ENCODE assay signal across 8 cellular contexts in the genomic region with DNA sequence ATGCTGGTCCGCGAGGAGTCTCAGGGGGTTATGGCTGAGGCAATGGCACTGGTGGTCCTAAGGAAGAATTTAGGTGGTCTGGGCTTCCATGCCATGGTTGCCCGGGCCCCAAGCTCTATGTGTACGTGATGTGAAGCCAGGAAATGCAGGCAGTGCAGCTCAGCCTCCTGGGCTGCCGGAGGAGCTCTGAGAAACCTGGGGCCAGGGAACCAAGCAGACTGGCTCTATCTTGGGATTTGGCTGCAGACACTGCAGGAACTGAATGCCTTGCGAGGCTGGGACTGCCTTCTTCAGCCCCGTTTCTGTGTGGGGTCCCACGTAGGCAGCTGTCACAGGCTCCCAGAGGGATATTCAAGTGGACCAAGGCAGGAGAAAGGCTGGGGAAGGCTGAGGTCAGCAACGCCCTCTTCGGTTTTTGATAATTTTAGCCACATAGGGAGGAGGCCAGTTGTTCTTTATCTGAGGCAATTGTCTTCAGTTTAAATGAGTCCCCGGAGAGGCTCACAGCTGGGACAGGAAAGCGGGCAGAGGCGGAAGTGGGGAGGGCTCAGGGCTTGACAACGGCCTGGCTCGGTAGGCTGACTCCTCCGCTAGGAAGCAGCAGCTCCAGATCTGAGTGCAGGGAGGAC.
A peak's percentile ranks its signal among the peaks of the same experiment; 100 is the strongest.
DNase-seq lines count a peak whose midpoint lies in the region; ATAC-seq and TF ChIP-seq lines count a peak whose summit lies in the region.

No MANE protein-coding gene starts in this region.

- no peaks in the 10 kb centered on the region for H3K4me1 Mint-ChIP-seq in activated CD4-positive, alpha-beta memory T cell treated with anti-CD3 and anti-CD28 coated beads, Interleukin-2, amount 10 ng/mL, durations not matched to agents 7 days and 5 days

- no peak for TF ChIP-seq CTCF in GM13977 (IDR thresholded peaks at IDR 0.05; ENCODE audit: extremely low read depth, insufficient read depth, missing control alignments)
- TF ChIP-seq CTCF in upper lobe of left lung (IDR thresholded peaks at IDR 0.05) = no peak

- TF ChIP-seq POLR2A in upper lobe of left lung (IDR thresholded peaks at IDR 0.05) = no peak

- in situ Hi-C loops in GM13977 (cut with MboI; ENCODE audit: low pct_unique_long_range_greater_than_20kb, low sequenced_read_pairs, unreplicated experiment) = no loop called here

- H3K9me3 ChIP-seq in upper lobe of left lung = no peaks in the 10 kb centered on the region

- WGBS in upper lobe of left lung, 2 donors = 51 to 61% methylated on average over 13 to 16 of the region's 16 CpGs

- peaks cover 5% of the 10 kb centered on the region for H3K27me3 Mint-ChIP-seq in activated CD4-positive, alpha-beta memory T cell treated with anti-CD3 and anti-CD28 coated beads, Interleukin-2, amount 10 ng/mL, durations not matched to agents 7 days and 5 days

- peak in 1 of 4 donors; percentile 5 for TF ChIP-seq EP300 in upper lobe of left lung (IDR thresholded peaks at IDR 0.05)

- CTCF ChIA-PET in activated CD4-positive, alpha-beta memory T cell treated with anti-CD3 and anti-CD28 coated beads, Interleukin-2, amount 10 ng/mL, durations not matched to agents 7 days and 5 days (lab: Charles Lee) = no interaction called here

- H3K27ac ChIP-seq in upper lobe of left lung = peak overlapping the region; percentile 57 to 78 (median 70)

- no peaks in the 10 kb centered on the region for H3K27me3 ChIP-seq in upper lobe of left lung

- ATAC-seq in GM21825 (IDR thresholded peaks at IDR 0.05; ENCODE audit: unreplicated experiment) (peak; percentile 73), upper lobe of left lung (ENCODE audit: low FRiP score in 2 of 2) (peak in 1 of 2 donors; percentile 22)

- no peak overlapping the region for H3K4me3 Mint-ChIP-seq in activated CD4-positive, alpha-beta memory T cell treated with anti-CD3 and anti-CD28 coated beads, Interleukin-2, amount 10 ng/mL, durations not matched to agents 7 days and 5 days

- H3K36me3 Mint-ChIP-seq in activated CD4-positive, alpha-beta memory T cell treated with anti-CD3 and anti-CD28 coated beads, Interleukin-2, amount 10 ng/mL, durations not matched to agents 7 days and 5 days (ENCODE audit: low read depth) = no peaks in the 10 kb centered on the region

- POLR2A ChIA-PET in activated CD4-positive, alpha-beta memory T cell treated with anti-CD3 and anti-CD28 coated beads, Interleukin-2, amount 10 ng/mL, durations not matched to agents 7 days and 5 days (lab: Charles Lee) = interaction anchor here (1.2 kb wide), 1 partner anchor 13 kb away, joined by 3 read pairs; no protein-coding TSS in a partner anchor

- DNase-seq in GM13977 (ENCODE audit: low spot score) (peak; percentile 63), NAMALWA (ENCODE audit: low spot score) (peak; percentile 33), islet precursor cell (peak; percentile 52), upper lobe of left lung (peak in 1 of 2 donors; percentile 37), H4 (ENCODE audit: low spot score) (no peak), DMS 273 (lab: John Stamatoyannopoulos, UW; ENCODE audit: unreplicated experiment) (no peak)
- no peak for DNase-seq in activated CD4-positive, alpha-beta memory T cell treated with anti-CD3 and anti-CD28 coated beads, Interleukin-2, amount 10 ng/mL, durations not matched to agents 7 days and 5 days

- H3K4me1 ChIP-seq in upper lobe of left lung = peaks cover 19 to 25% (median 20%) of the 10 kb centered on the region in 4 donors

- H3K36me3 ChIP-seq in upper lobe of left lung = no peaks in the 10 kb centered on the region

- H3K27ac Mint-ChIP-seq in activated CD4-positive, alpha-beta memory T cell treated with anti-CD3 and anti-CD28 coated beads, Interleukin-2, amount 10 ng/mL, durations not matched to agents 7 days and 5 days = no peak overlapping the region

- no peaks in the 10 kb centered on the region for H3K9me3 Mint-ChIP-seq in activated CD4-positive, alpha-beta memory T cell treated with anti-CD3 and anti-CD28 coated beads, Interleukin-2, amount 10 ng/mL, durations not matched to agents 7 days and 5 days

- H3K4me3 ChIP-seq in upper lobe of left lung = no peak overlapping the region

Comparison
In these comparisons a context has a peak if more than half of its experiments do, and no peak if none do; other contexts are left out.
1. DNase-seq: peak in GM13977 (single experiment), NAMALWA (single experiment) and islet precursor cell (single experiment); none in H4 (single experiment), DMS 273 (single experiment) and activated CD4-positive, alpha-beta memory T cell treated with anti-CD3 and anti-CD28 coated beads, Interleukin-2, amount 10 ng/mL, durations not matched to agents 7 days and 5 days (single experiment).